Comparison of ENCODE assay signal across 11 cellular contexts in genomic region chr10:95332666-95333249, GRCh38.
"Had no signal": no experiment of that assay in that cellular context is flagged by ENCODE, and none has a peak within 500 bp of the region (broad histone marks: within the 10 kb centered on the region; RNA-seq: fewer than 3 reads in every experiment).

No MANE protein-coding gene starts in this region.

- H3K27me3 Mint-ChIP-seq: activated naive CD8-positive, alpha-beta T cell; stimulated activated naive B cell treated with anti-CD40 and anti-IgM and Interleukin-4, amounts not matched to agents 10 μg/mL and 1 μg/mL and 100 μg/mL, for 72 hours had no signal

- H3K27ac Mint-ChIP-seq: stimulated activated naive B cell treated with anti-CD40 and anti-IgM and Interleukin-4, amounts not matched to agents 10 μg/mL and 1 μg/mL and 100 μg/mL, for 72 hours had no signal

- DNase-seq: amygdala; cerebellar nuclear complex; dermis blood vessel endothelial cell; erythroblast; midbrain; right lobe of liver; stimulated activated CD4-positive, alpha-beta T cell treated with anti-CD3 and anti-CD28 coated beads, Interleukin-2, amount 100 ng/mL, for 24 hours; stimulated activated naive B cell treated with anti-CD40 and anti-IgM and Interleukin-4, amounts not matched to agents 10 μg/mL and 1 μg/mL and 100 μg/mL, for 72 hours had no signal

- FAIRE-seq: islet of Langerhans had no signal

- H3K4me3 ChIP-seq: right lobe of liver, suprapubic skin had no signal

- H3K27me3 ChIP-seq: right lobe of liver, suprapubic skin had no signal

- H3K9me3 ChIP-seq: right lobe of liver, suprapubic skin had no signal

- H3K9me3 Mint-ChIP-seq: stimulated activated naive B cell treated with anti-CD40 and anti-IgM and Interleukin-4, amounts not matched to agents 10 μg/mL and 1 μg/mL and 100 μg/mL, for 72 hours had no signal

- H3K4me3 Mint-ChIP-seq: activated naive CD8-positive, alpha-beta T cell; stimulated activated naive B cell treated with anti-CD40 and anti-IgM and Interleukin-4, amounts not matched to agents 10 μg/mL and 1 μg/mL and 100 μg/mL, for 72 hours had no signal

- H3K36me3 Mint-ChIP-seq: activated naive CD8-positive, alpha-beta T cell had no signal
